Comparison of ENCODE assay signal across 8 cellular contexts in genomic region chr16:87765473-87765775, GRCh38. TPM values are rescaled to one million over a fixed set of nuclear protein-coding genes. Genes with fewer than 3 reads are reported as not detected.
A peak's percentile ranks its signal among the peaks of the same experiment; 100 is the strongest.
DNase-seq lines count a peak whose midpoint lies in the region; ATAC-seq, FAIRE-seq and TF ChIP-seq lines count a peak whose summit lies in the region.

No MANE protein-coding gene starts in this region.

- H3K27me3 ChIP-seq in H1 (replicated peaks in 1 of 4; ENCODE audit: control insufficient read depth in 3 of 4, extremely low read depth in 1 of 4, insufficient read depth in 3 of 4, low read length in 3 of 4) (no peaks in the 10 kb centered on the region), uterus (no peaks in the 10 kb centered on the region)

- peak overlapping the region; percentile 96 for H3K4me3 Mint-ChIP-seq in activated CD4-positive, alpha-beta T cell treated with anti-CD3 and anti-CD28 coated beads, Interleukin-2, amount 10 ng/mL, durations not matched to agents 7 days and 5 days
- peak overlapping the region; percentile 98 for H3K4me3 Mint-ChIP-seq in natural killer cell treated with Interleukin-12 subunit alpha and Interleukin-12 subunit beta and Interleukin-15 and Interleukin-18, amount 100 ng/mL, for 72 hours

- no peaks in the 10 kb centered on the region for H3K9me3 Mint-ChIP-seq in activated CD4-positive, alpha-beta T cell treated with anti-CD3 and anti-CD28 coated beads, Interleukin-2, amount 10 ng/mL, durations not matched to agents 7 days and 5 days
- no peaks in the 10 kb centered on the region for H3K9me3 Mint-ChIP-seq in natural killer cell treated with Interleukin-12 subunit alpha and Interleukin-12 subunit beta and Interleukin-15 and Interleukin-18, amount 100 ng/mL, for 72 hours

- H3K27ac ChIP-seq in H1 (ENCODE audit: low read depth, low read length) (no peak overlapping the region; the same call in 1 of the 2 replicates), uterus (peak overlapping the region; percentile 74 to 85)

- no peak for TF ChIP-seq EP300 in H1 (IDR thresholded peaks at IDR 0.05; ENCODE audit: borderline replicate concordance in 1 of 2, low read depth in 2 of 2, low read length in 2 of 2)

- peak overlapping the region; percentile 82 to 98 for H3K4me2 ChIP-seq in H1 (ENCODE audit: insufficient read depth in 1 of 2, low read depth in 2 of 2, low read length in 2 of 2)

- H4K91ac ChIP-seq in H1 (replicated peaks; ENCODE audit: insufficient read length, low read length) = no peak overlapping the region

- no peak overlapping the region for H2AK5ac ChIP-seq in H1 (ENCODE audit: low read depth, low read length)

- ATAC-seq in HG03460 (IDR thresholded peaks at IDR 0.05; ENCODE audit: unreplicated experiment) = peak; percentile 38
- peak; percentile 70 to 74 for ATAC-seq in natural killer cell treated with Interleukin-12 subunit alpha and Interleukin-12 subunit beta and Interleukin-15 and Interleukin-18, amount 100 ng/mL, for 72 hours

- peaks cover 46% of the 10 kb centered on the region for H3K4me1 Mint-ChIP-seq in activated CD4-positive, alpha-beta T cell treated with anti-CD3 and anti-CD28 coated beads, Interleukin-2, amount 10 ng/mL, durations not matched to agents 7 days and 5 days
- H3K4me1 Mint-ChIP-seq in natural killer cell treated with Interleukin-12 subunit alpha and Interleukin-12 subunit beta and Interleukin-15 and Interleukin-18, amount 100 ng/mL, for 72 hours (ENCODE audit: low read depth in 2 of 2) = peaks cover 43 to 48% of the 10 kb centered on the region in 2 donors

- CTCF ChIA-PET in activated CD4-positive, alpha-beta T cell treated with anti-CD3 and anti-CD28 coated beads, Interleukin-2, amount 10 ng/mL, durations not matched to agents 7 days and 5 days (lab: Charles Lee) = interaction anchor here (1.1 to 2.0 kb wide), 4 partner anchors 14 to 149 kb away, joined by 4 to 14 read pairs (median 4); no protein-coding TSS in a partner anchor
- CTCF ChIA-PET in H1 (lab: Charles Lee; ENCODE audit: partially characterized antibody) = interaction anchor here (0.5 to 2.5 kb wide), 5 partner anchors 16 to 364 kb away, joined by 3 to 14 read pairs (median 4); partner anchors contain the start of gene SLC7A5

- no peak overlapping the region for H2BK12ac ChIP-seq in H1 (ENCODE audit: low read depth, low read length)

- H3K27ac Mint-ChIP-seq in activated CD4-positive, alpha-beta T cell treated with anti-CD3 and anti-CD28 coated beads, Interleukin-2, amount 10 ng/mL, durations not matched to agents 7 days and 5 days = peak overlapping the region; percentile 98
- peak overlapping the region; percentile 95 to 96 for H3K27ac Mint-ChIP-seq in natural killer cell treated with Interleukin-12 subunit alpha and Interleukin-12 subunit beta and Interleukin-15 and Interleukin-18, amount 100 ng/mL, for 72 hours

- H3K4ac ChIP-seq in H1 (replicated peaks; ENCODE audit: insufficient read length, low read depth, low read length) = no peak overlapping the region

- POLR2A ChIA-PET in activated CD4-positive, alpha-beta T cell treated with anti-CD3 and anti-CD28 coated beads, Interleukin-2, amount 10 ng/mL, durations not matched to agents 7 days and 5 days (lab: Charles Lee) = interaction anchor here (0.7 to 1.1 kb wide), 2 partner anchors 13 to 420 kb away, joined by 3 to 4 read pairs; no protein-coding TSS in a partner anchor
- POLR2A ChIA-PET in H1 (lab: Charles Lee; ENCODE audit: partially characterized antibody) = interaction anchor here (0.7 to 3.4 kb wide), 19 partner anchors 10 to 619 kb away, joined by 3 to 14 read pairs (median 4); partner anchors contain the start of genes BANP and SLC7A5

- no peak for TF ChIP-seq RAD21 in H1 (IDR thresholded peaks at IDR 0.05 in 1 of 2, conservative IDR thresholded peaks at IDR 0.05 in 1 of 2; ENCODE audit: low read depth in 2 of 2, low read length in 2 of 2)

- H3K4me3 ChIP-seq in H1 (ENCODE audit: extremely low read depth in 1 of 4, insufficient read depth in 2 of 4, low read depth in 3 of 4, low read length in 4 of 4) (peak overlapping the region; percentile 90 to 97 (median 92)), uterus (peak overlapping the region; percentile 84 to 85)

- no peaks in the 10 kb centered on the region for H3K27me3 Mint-ChIP-seq in activated CD4-positive, alpha-beta T cell treated with anti-CD3 and anti-CD28 coated beads, Interleukin-2, amount 10 ng/mL, durations not matched to agents 7 days and 5 days
- H3K27me3 Mint-ChIP-seq in natural killer cell treated with Interleukin-12 subunit alpha and Interleukin-12 subunit beta and Interleukin-15 and Interleukin-18, amount 100 ng/mL, for 72 hours = no peaks in the 10 kb centered on the region

- peak; percentile 55 for DNase-seq in stimulated activated CD4-positive, alpha-beta T cell treated with anti-CD3 and anti-CD28 coated beads, Interleukin-15, amount 100 ng/mL, for 24 hours
- DNase-seq in stimulated activated CD4-positive, alpha-beta T cell treated with anti-CD3 and anti-CD28 coated beads, Interleukin-12 subunit alpha, Interleukin-12 subunit beta, amount 100 ng/mL, for 4 hours = no peak
- peak; percentile 77 for DNase-seq in activated CD4-positive, alpha-beta T cell treated with anti-CD3 and anti-CD28 coated beads, Interleukin-2, amount 10 ng/mL, durations not matched to agents 7 days and 5 days
- DNase-seq in H1 (ENCODE audit: low read depth in 1 of 2, low spot score in 2 of 2) (no peak), uterus (no peak), GM10266 (ENCODE audit: extremely low spot score) (no peak)
- no peak for DNase-seq in natural killer cell treated with Interleukin-12 subunit alpha and Interleukin-12 subunit beta and Interleukin-15 and Interleukin-18, amount 100 ng/mL, for 72 hours (ENCODE audit: low spot score)

- H2BK20ac ChIP-seq in H1 (ENCODE audit: low read length) = no peak overlapping the region

- peak overlapping the region; percentile 72 to 82 (median 80) for H3K9ac ChIP-seq in H1 (replicated peaks in 1 of 4; ENCODE audit: extremely low read depth in 1 of 4, low read depth in 3 of 4, low read length in 3 of 4)

- no peaks in the 10 kb centered on the region for H3K9me3 ChIP-seq in H1 (ENCODE audit: insufficient read depth in 2 of 2, low read depth in 1 of 2, low read length in 1 of 2)
- H3K9me3 ChIP-seq in uterus = no peaks in the 10 kb centered on the region

- H3K56ac ChIP-seq in H1 (replicated peaks; ENCODE audit: insufficient read length, low read depth, low read length) = no peak overlapping the region

- TF ChIP-seq POLR2A in H1 (IDR thresholded peaks at IDR 0.05; ENCODE audit: control extremely low read depth in 1 of 2, low read depth in 2 of 2, low read length in 2 of 2) = no peak
- TF ChIP-seq POLR2A in uterus (IDR thresholded peaks at IDR 0.05) = no peak

- no peak overlapping the region for H2BK15ac ChIP-seq in H1 (ENCODE audit: low read length)

- H2AFZ ChIP-seq in H1 (ENCODE audit: low read length) = no peak overlapping the region

- 1% methylated on average over 20 of the region's 32 CpGs; no CpG with 5 or more reads in 1 of the 2 experiments for WGBS in H1 (ENCODE audit: extremely low coverage in 1 of 2, insufficient coverage in 1 of 2, insufficient read length in 1 of 2, insufficient replicate concordance in 2 of 2, low coverage in 1 of 2, low lambda C conversion rate in 2 of 2, missing lambda C conversion rate in 1 of 2), 2 experiments

- peaks cover 10% of the 10 kb centered on the region; the same call in 1 of the 2 replicates for H3K23me2 ChIP-seq in H1 (ENCODE audit: low read depth, low read length)

- peaks cover 8 to 32% (median 22%) of the 10 kb centered on the region in 4 experiments; a peak in 7 of 8 replicates for H3K36me3 ChIP-seq in H1 (ENCODE audit: control insufficient read depth in 2 of 4, insufficient read depth in 4 of 4, low read length in 3 of 4)
- no peaks in the 10 kb centered on the region for H3K36me3 ChIP-seq in uterus

- H3K4me1 ChIP-seq in H1 (replicated peaks in 1 of 4; ENCODE audit: control insufficient read depth in 3 of 4, insufficient read depth in 4 of 4, low read length in 3 of 4) (peaks cover 0 to 4% (median 2%) of the 10 kb centered on the region in 4 experiments; a peak in 3 of 7 replicates), uterus (peaks cover 0 to 5% of the 10 kb centered on the region in 2 donors)

- peaks cover 6% of the 10 kb centered on the region for H3K79me1 ChIP-seq in H1 (ENCODE audit: low read depth, low read length)

- no peak overlapping the region for H4K5ac ChIP-seq in H1 (ENCODE audit: insufficient read length, low read depth, low read length)

- peaks cover 30% of the 10 kb centered on the region for H3K36me3 Mint-ChIP-seq in activated CD4-positive, alpha-beta T cell treated with anti-CD3 and anti-CD28 coated beads, Interleukin-2, amount 10 ng/mL, durations not matched to agents 7 days and 5 days (ENCODE audit: low read depth)
- H3K36me3 Mint-ChIP-seq in natural killer cell treated with Interleukin-12 subunit alpha and Interleukin-12 subunit beta and Interleukin-15 and Interleukin-18, amount 100 ng/mL, for 72 hours = peaks cover 19% of the 10 kb centered on the region

- intact Hi-C loops in uterus (cut with DNase I; ENCODE audit: low total_unique reads) = no loop called here

- peaks cover 16 to 47% of the 10 kb centered on the region in 2 experiments for H3K79me2 ChIP-seq in H1 (ENCODE audit: control insufficient read depth in 1 of 2, insufficient read depth in 2 of 2, low read length in 2 of 2)

- peaks cover 5 to 16% of the 10 kb centered on the region in 2 experiments for H4K20me1 ChIP-seq in H1 (replicated peaks in 1 of 2; ENCODE audit: control insufficient read depth in 1 of 2, insufficient read depth in 2 of 2, low read length in 2 of 2)

- H2BK120ac ChIP-seq in H1 (replicated peaks; ENCODE audit: low read depth, low read length) = no peak overlapping the region

- no peak for FAIRE-seq in H1 (lab: Jason Lieb, UNC)

- no peak overlapping the region; the same call in 1 of the 2 replicates for H3K18ac ChIP-seq in H1 (ENCODE audit: extremely low read depth, low read length)

- TF ChIP-seq CTCF in H1 (IDR thresholded peaks at IDR 0.05; ENCODE audit: control extremely low read depth in 1 of 3, insufficient read depth in 1 of 3, low read depth in 1 of 3, low read length in 3 of 3) (no peak), uterus (IDR thresholded peaks at IDR 0.05) (no peak), GM10266 (IDR thresholded peaks at IDR 0.05; ENCODE audit: control insufficient read depth, insufficient read depth, low read depth, missing control alignments) (no peak)

- H4K8ac ChIP-seq in H1 (ENCODE audit: extremely low read depth, insufficient read depth, low read length) = peak overlapping the region; percentile 96; the same call in 1 of the 2 replicates

- H2BK5ac ChIP-seq in H1 (ENCODE audit: low read depth, low read length) = 0 out of 2 replicates have a peak overlapping the region, but pooled peaks have one; percentile 87

- no peak overlapping the region for H3K14ac ChIP-seq in H1 (ENCODE audit: insufficient read length)

- no peak overlapping the region for H3K23ac ChIP-seq in H1 (ENCODE audit: insufficient read length)

RNA-seq across cellular contexts. Expression of gene KLHDC4, which starts 0.4 kb away (rescaled TPM):
- 100 to 1,000 TPM in 1 of 2 experiments, 10 to 100 TPM in 1; 83.2 to 102 TPM for total RNA-seq in activated CD4-positive, alpha-beta T cell treated with anti-CD3 and anti-CD28 coated beads, Interleukin-2, amount 10 ng/mL, durations not matched to agents 7 days and 5 days
- 55.6 and 63.9 TPM in 2 replicates for total RNA-seq in H1 (2021; fragmentation: NEBNext Ultra II Directional; extraction: Animal tissue kit (Norgen Biotek cat#: 25700))
- 23.7 and 39.0 TPM in 2 replicates for polyA plus RNA-seq in H1 (2011; rRNA removed)
- 37.2 TPM for polyA plus RNA-seq in H1 (2011; cell fraction: cytosol; rRNA removed)
- polyA plus RNA-seq in H1 (2011; cell fraction: nucleus; rRNA removed) = 86.9 TPM
- polyA plus RNA-seq in H1 (2012, experiment 1 of 2) = 36.8 to 50.9 TPM (median 49.8 TPM) in 4 replicates
- 28.4 TPM for polyA plus RNA-seq in H1 (2012, experiment 2 of 2)
- 29.3 TPM for polyA plus RNA-seq in H1 (2013, experiment 1 of 2)
- 27.4 TPM for polyA plus RNA-seq in H1 (2013, experiment 2 of 2)
- 26.5 and 30.9 TPM in 2 replicates for polyA minus RNA-seq in H1 (2011; rRNA and poly(A)+ RNA removed)
- polyA minus RNA-seq in H1 (2011; cell fraction: cytosol; rRNA and poly(A)+ RNA removed) = 18.6 TPM
- 57.3 TPM for polyA minus RNA-seq in H1 (2011; cell fraction: nucleus; rRNA and poly(A)+ RNA removed)
- total RNA-seq in natural killer cell treated with Interleukin-12 subunit alpha and Interleukin-12 subunit beta and Interleukin-15 and Interleukin-18, amount 100 ng/mL, for 72 hours = 100 to 1,000 TPM in 1 of 2 donors, 10 to 100 TPM in 1; 71.0 to 188 TPM
- 10 to 100 TPM; 25.1 to 49.2 (median 36.4) TPM for total RNA-seq in uterus

Comparison
In these comparisons a context has a peak if more than half of its experiments do, and no peak if none do; other contexts are left out.
1. DNase-seq: peak in stimulated activated CD4-positive, alpha-beta T cell treated with anti-CD3 and anti-CD28 coated beads, Interleukin-15, amount 100 ng/mL, for 24 hours (single experiment) and activated CD4-positive, alpha-beta T cell treated with anti-CD3 and anti-CD28 coated beads, Interleukin-2, amount 10 ng/mL, durations not matched to agents 7 days and 5 days (single experiment); none in stimulated activated CD4-positive, alpha-beta T cell treated with anti-CD3 and anti-CD28 coated beads, Interleukin-12 subunit alpha, Interleukin-12 subunit beta, amount 100 ng/mL, for 4 hours (single experiment), H1 (0 of 2), natural killer cell treated with Interleukin-12 subunit alpha and Interleukin-12 subunit beta and Interleukin-15 and Interleukin-18, amount 100 ng/mL, for 72 hours (single experiment), uterus (0 of 2) and GM10266 (single experiment).